Comparison of ENCODE assay signal across 8 cellular contexts in genomic region chr14:52473557-52473956, GRCh38.
A peak's percentile ranks its signal among the peaks of the same experiment; 100 is the strongest.
DNase-seq lines count a peak whose midpoint lies in the region; ATAC-seq and TF ChIP-seq lines count a peak whose summit lies in the region.

No MANE protein-coding gene starts in this region.

- 8 to 26% (median 20%) methylated on average over 1 of the region's 1 CpG for whole genome bisulfite sequencing in heart left ventricle, 4 donors
- 3 to 18% methylated on average over 1 of the region's 1 CpG for WGBS in sigmoid colon, 2 donors

- H3K27ac ChIP-seq in heart left ventricle = no peak overlapping the region
- H3K27ac ChIP-seq in sigmoid colon = no peak overlapping the region

- ATAC-seq in heart left ventricle (no peak), left ventricle myocardium superior (no peak), GM18519 (IDR thresholded peaks at IDR 0.05; ENCODE audit: low FRiP score, unreplicated experiment) (no peak)

- no peak overlapping the region for H3K4me3 ChIP-seq in heart left ventricle
- H3K4me3 ChIP-seq in epithelial cell of proximal tubule (ENCODE audit: low read depth, low read length) = no peak overlapping the region
- no peak overlapping the region for H3K4me3 ChIP-seq in sigmoid colon

- H3K36me3 ChIP-seq in heart left ventricle = peaks cover 0 to 20% (median 0%) of the 10 kb centered on the region in 9 donors
- H3K36me3 ChIP-seq in sigmoid colon = peaks cover 0 to 31% (median 2%) of the 10 kb centered on the region in 4 donors

- intact Hi-C loops in heart left ventricle (cut with DNase I) = loop anchor here (1.0 to 5.0 kb wide), 3 partner anchors 171 to 175 kb away; no protein-coding TSS in a partner anchor
- intact Hi-C loops in left ventricle myocardium superior (cut with micrococcal nuclease) = loop anchor here (5.0 kb wide), 1 partner anchor 171 kb away; no protein-coding TSS in a partner anchor
- intact Hi-C loops in sigmoid colon (cut with DNase I) = loop anchor here (2.0 kb wide), 1 partner anchor 175 kb away; no protein-coding TSS in a partner anchor

- H3K9me3 ChIP-seq in heart left ventricle (peaks cover 0 to 14% (median 6%) of the 10 kb centered on the region in 12 donors), sigmoid colon (peaks cover 0 to 6% (median 4%) of the 10 kb centered on the region in 4 donors)

- TF ChIP-seq EP300 in sigmoid colon (IDR thresholded peaks at IDR 0.05) = no peak

- H3K27me3 ChIP-seq in heart left ventricle (no peaks in the 10 kb centered on the region), sigmoid colon (no peaks in the 10 kb centered on the region)

- DNase-seq in heart left ventricle = no peak
- no peak for DNase-seq in left ventricle myocardium superior
- DNase-seq in NCI-H460 (ENCODE audit: extremely low read depth, low read depth) = peak; percentile 36
- no peak for DNase-seq in epithelial cell of proximal tubule (ENCODE audit: low read depth)
- DNase-seq in sigmoid colon = no peak
- DNase-seq in epidermal melanocyte (ENCODE audit: insufficient read length, low spot score) = no peak
- no peak for DNase-seq in iPS-NIHi11 (ENCODE audit: low spot score)

- H3K4me1 ChIP-seq in heart left ventricle (no peaks in the 10 kb centered on the region), sigmoid colon (no peaks in the 10 kb centered on the region)

- TF ChIP-seq POLR2A in heart left ventricle (IDR thresholded peaks at IDR 0.05) (no peak), sigmoid colon (IDR thresholded peaks at IDR 0.05) (no peak)

- TF ChIP-seq CTCF in heart left ventricle (IDR thresholded peaks at IDR 0.05) (peak in 10 of 12 donors; percentile 20 to 55 (median 36)), epithelial cell of proximal tubule (conservative IDR thresholded peaks at IDR 0.05; ENCODE audit: low read depth, low read length) (peak; percentile 46), sigmoid colon (IDR thresholded peaks at IDR 0.05) (peak in 3 of 4 experiments; percentile 22 to 33 (median 28))
